ENCODE assay signal across 1 cellular context in genomic region chr3:83971693-83972092, GRCh38.
TF ChIP-seq lines count a peak whose summit lies in the region.

No MANE protein-coding gene starts in this region.

TF ChIP-seq in A549, 52 proteins besides CTCF, POLR2A, EP300 and RAD21 (continued from another document):
- no peak for TF ChIP-seq ESRRA (IDR thresholded peaks at IDR 0.05; ENCODE audit: borderline replicate concordance, low read length)
- no peak for TF ChIP-seq BHLHE40 (IDR thresholded peaks at IDR 0.05; ENCODE audit: low read depth, low read length)
- no peak for TF ChIP-seq CEBPB (IDR thresholded peaks at IDR 0.05)
